In genomic region chr10:109924100-109924499, GRCh38 we compare ENCODE assay signal across 9 cellular contexts. TPM values are rescaled to one million over a fixed set of nuclear protein-coding genes. Genes with fewer than 3 reads are reported as not detected.
DNase-seq lines count a peak whose midpoint lies in the region; ATAC-seq and TF ChIP-seq lines count a peak whose summit lies in the region.
"Had no signal": no experiment of that assay in that cellular context is flagged by ENCODE, and none has a peak within 500 bp of the region (broad histone marks: within the 10 kb centered on the region; RNA-seq: fewer than 3 reads in every experiment).

No MANE protein-coding gene starts in this region.

- no peak overlapping the region for H3K56ac ChIP-seq in IMR-90 (ENCODE audit: extremely low read depth, insufficient read depth, low read length)

- H3K14ac ChIP-seq in IMR-90 (replicated peaks; ENCODE audit: low read depth, low read length): peak overlapping the region; percentile 66

- peaks cover 47% of the 10 kb centered on the region for H3K4me1 Mint-ChIP-seq in activated CD4-positive, alpha-beta memory T cell treated with anti-CD3 and anti-CD28 coated beads for 36 hours (ENCODE audit: low read depth)

- peak overlapping the region; percentile 84 for H2AK9ac ChIP-seq in IMR-90 (replicated peaks; ENCODE audit: low read depth, low read length, poor library complexity)

- H4K91ac ChIP-seq in IMR-90 (ENCODE audit: insufficient read depth, low read depth, low read length): peak overlapping the region; percentile 65

- DNase-seq in IMR-90 (no peak), smooth muscle cell (lab: John Stamatoyannopoulos, UW; ENCODE audit: unreplicated experiment) (no peak), AG08395 (ENCODE audit: low spot score) (no peak), activated gamma-delta T cell (lab: John Stamatoyannopoulos, UW) (no peak)
- DNase-seq in activated CD4-positive, alpha-beta memory T cell treated with anti-CD3 and anti-CD28 coated beads for 36 hours: no peak

- intact Hi-C loops in IMR-90 (cut with micrococcal nuclease): no loop called here
- intact Hi-C loops in activated CD4-positive, alpha-beta memory T cell treated with anti-CD3 and anti-CD28 coated beads for 36 hours (cut with micrococcal nuclease): loop anchor here (5.0 to 10.0 kb wide), 4 partner anchors 153 to 951 kb away; partner anchors contain the start of genes MXI1 and PDCD4

- H3K9me3 ChIP-seq in IMR-90 (ENCODE audit: control insufficient read depth, insufficient read depth, low read length) (no peaks in the 10 kb centered on the region), iPS-18a (ENCODE audit: control insufficient read depth, low read depth, low read length) (no peaks in the 10 kb centered on the region), smooth muscle cell (replicated peaks; ENCODE audit: low read depth) (no peaks in the 10 kb centered on the region)

- H4K5ac ChIP-seq in IMR-90 (ENCODE audit: low read depth, low read length): peak overlapping the region; percentile 97; the same call in 1 of the 2 replicates

- H3K4me1 ChIP-seq in IMR-90 (ENCODE audit: control insufficient read depth, insufficient read depth, low read length) (peaks cover 10% of the 10 kb centered on the region), iPS-18a (ENCODE audit: control insufficient read depth, low read depth, low read length) (peaks cover 18% of the 10 kb centered on the region), smooth muscle cell (ENCODE audit: low read depth) (peaks cover 12% of the 10 kb centered on the region)

- peaks cover 22 to 41% of the 10 kb centered on the region in 2 experiments for H3K79me1 ChIP-seq in IMR-90 (ENCODE audit: low read depth in 1 of 2, low read length in 2 of 2)

- H2BK20ac ChIP-seq in IMR-90 (ENCODE audit: low read depth, low read length): peak overlapping the region; percentile 1; the same call in 1 of the 2 replicates

- peaks cover 10% of the 10 kb centered on the region for H3K9me1 ChIP-seq in IMR-90 (ENCODE audit: insufficient read depth, low read length)

- H2AFZ ChIP-seq in IMR-90 (replicated peaks; ENCODE audit: low read length, poor library complexity) (peak overlapping the region; percentile 88), smooth muscle cell (ENCODE audit: low read depth) (no peak overlapping the region)

- H3K4me3 ChIP-seq in IMR-90 (ENCODE audit: insufficient read depth, low read depth, low read length): no peak overlapping the region
- peak overlapping the region; percentile 72 for H3K4me3 ChIP-seq in iPS-18a (ENCODE audit: low read length)
- no peak overlapping the region for H3K4me3 ChIP-seq in smooth muscle cell

- no peaks in the 10 kb centered on the region for H3K27me3 Mint-ChIP-seq in activated CD4-positive, alpha-beta memory T cell treated with anti-CD3 and anti-CD28 coated beads for 36 hours

- POLR2A ChIA-PET in IMR-90 (lab: Charles Lee; ENCODE audit: unreplicated experiment): no interaction called here
- POLR2A ChIA-PET in activated CD4-positive, alpha-beta memory T cell treated with anti-CD3 and anti-CD28 coated beads for 36 hours (lab: Charles Lee): interaction anchor here (1.0 kb wide), 2 partner anchors 21 to 85 kb away, joined by 3 to 4 read pairs; no protein-coding TSS in a partner anchor

- ATAC-seq in IMR-90 (ENCODE audit: low read depth) (no peak), HG03175 (IDR thresholded peaks at IDR 0.05; ENCODE audit: unreplicated experiment) (no peak), GM18517 (IDR thresholded peaks at IDR 0.05; ENCODE audit: unreplicated experiment) (no peak)

- H3K9me3 Mint-ChIP-seq in activated CD4-positive, alpha-beta memory T cell treated with anti-CD3 and anti-CD28 coated beads for 36 hours: no peaks in the 10 kb centered on the region

- H2BK120ac ChIP-seq in IMR-90 (ENCODE audit: low read depth, low read length): no peak overlapping the region

- H3K9ac ChIP-seq in IMR-90 (ENCODE audit: low read depth, low read length) (no peak overlapping the region), iPS-18a (ENCODE audit: low read length) (no peak overlapping the region), smooth muscle cell (ENCODE audit: low read depth) (no peak overlapping the region)

- H3K27me3 ChIP-seq in IMR-90 (ENCODE audit: control insufficient read depth, insufficient read depth, low read length) (no peaks in the 10 kb centered on the region), iPS-18a (ENCODE audit: control insufficient read depth, insufficient read depth, low read length) (peaks cover 24% of the 10 kb centered on the region), smooth muscle cell (ENCODE audit: low read depth) (no peaks in the 10 kb centered on the region)
- H3K27me3 ChIP-seq: cardiac muscle cell had no signal

- CTCF ChIA-PET in IMR-90 (lab: Yijun Ruan, JAX): no interaction called here
- CTCF ChIA-PET in activated CD4-positive, alpha-beta memory T cell treated with anti-CD3 and anti-CD28 coated beads for 36 hours (lab: Charles Lee): interaction anchor here (1.5 kb wide), 1 partner anchor 40 kb away, joined by 6 read pairs; no protein-coding TSS in a partner anchor

- H4K20me1 ChIP-seq in IMR-90 (ENCODE audit: insufficient read depth, low read length) (0 out of 2 replicates have a peak, but pooled peaks cover 3% of the 10 kb centered on the region), smooth muscle cell (ENCODE audit: low read depth) (no peaks in the 10 kb centered on the region)

- H3K23ac ChIP-seq in IMR-90 (ENCODE audit: low read depth, low read length): peak overlapping the region; percentile 25; the same call in 1 of the 2 replicates

- dilution Hi-C loops in IMR-90 (cut with HindIII; ENCODE audit: low sequenced_read_pairs, unreplicated experiment): no loop called here

- TF ChIP-seq POLR2A in IMR-90 (IDR thresholded peaks at IDR 0.05; ENCODE audit: low read depth, low read length): no peak

- H3F3A ChIP-seq in smooth muscle cell (ENCODE audit: low read depth): no peaks in the 10 kb centered on the region

- H3K36me3 ChIP-seq in IMR-90 (ENCODE audit: control insufficient read depth, insufficient read depth, low read length) (peaks cover 1% of the 10 kb centered on the region; the same call in 1 of the 2 replicates), iPS-18a (ENCODE audit: control insufficient read depth, low read depth, low read length) (no peaks in the 10 kb centered on the region), smooth muscle cell (ENCODE audit: low read depth) (no peaks in the 10 kb centered on the region)
- H3K36me3 ChIP-seq: cardiac muscle cell had no signal

- no peak overlapping the region for H3K27ac ChIP-seq in IMR-90 (ENCODE audit: insufficient read depth, low read length)
- H3K27ac ChIP-seq in iPS-18a (ENCODE audit: low read length): no peak overlapping the region
- no peak overlapping the region for H3K27ac ChIP-seq in smooth muscle cell (ENCODE audit: low read depth)

- no peak overlapping the region for H2BK5ac ChIP-seq in IMR-90 (ENCODE audit: low read depth, low read length, poor library complexity, severe bottlenecking)

- peak overlapping the region; percentile 0 for H3K27ac Mint-ChIP-seq in activated CD4-positive, alpha-beta memory T cell treated with anti-CD3 and anti-CD28 coated beads for 36 hours

- no peak overlapping the region for H3K18ac ChIP-seq in IMR-90 (ENCODE audit: low read depth, low read length)

- H3K36me3 Mint-ChIP-seq in activated CD4-positive, alpha-beta memory T cell treated with anti-CD3 and anti-CD28 coated beads for 36 hours: peaks cover 2% of the 10 kb centered on the region

- TF ChIP-seq RAD21 in IMR-90 (IDR thresholded peaks at IDR 0.05; ENCODE audit: low read length): no peak

- H3K4me2 ChIP-seq in IMR-90 (ENCODE audit: low read depth, low read length) (no peak overlapping the region; the same call in 1 of the 2 replicates), smooth muscle cell (peak overlapping the region; percentile 83)

- no TSS peak for BruUV-seq in IMR-90 (replicated peaks; lab: Mats Ljungman, UMichigan)

- 98% methylated on average over 6 of the region's 7 CpGs; no CpG with 5 or more reads in 1 of the 2 experiments for WGBS in IMR-90 (ENCODE audit: extremely low coverage in 2 of 2, insufficient read length in 1 of 2), 2 experiments
- 98% methylated on average over 7 of the region's 7 CpGs for WGBS in smooth muscle cell (ENCODE audit: low lambda C conversion rate)

- peak overlapping the region; percentile 86 to 100 for H4K8ac ChIP-seq in IMR-90 (ENCODE audit: low read depth in 2 of 2, low read length in 2 of 2)

- H2BK15ac ChIP-seq in IMR-90 (ENCODE audit: low read depth, low read length): peak overlapping the region; percentile 48; the same call in 1 of the 3 replicates

- H2AK5ac ChIP-seq in IMR-90 (ENCODE audit: low read depth, low read length): peak overlapping the region; percentile 75; the same call in 1 of the 2 replicates

- in situ Hi-C loops in IMR-90 (cut with MboI; ENCODE audit: low sequenced_read_pairs): loop anchor here (25.0 kb wide), 1 partner anchor 638 kb away; the partner anchor contains the start of gene SMC3

- H3K4me3 Mint-ChIP-seq in activated CD4-positive, alpha-beta memory T cell treated with anti-CD3 and anti-CD28 coated beads for 36 hours: peak overlapping the region; percentile 33

- peak overlapping the region; percentile 85 for H3K4ac ChIP-seq in IMR-90 (ENCODE audit: low read depth, low read length)

- peaks cover 40% of the 10 kb centered on the region for H3K79me2 ChIP-seq in smooth muscle cell (ENCODE audit: low read depth)

- TF ChIP-seq CTCF in IMR-90 (conservative IDR thresholded peaks at IDR 0.05; ENCODE audit: low read depth, low read length) (no peak), smooth muscle cell (IDR thresholded peaks at IDR 0.05; ENCODE audit: borderline replicate concordance, insufficient read depth, poor library complexity, severe bottlenecking) (no peak)

TF ChIP-seq in IMR-90, 13 proteins besides CTCF, POLR2A, EP300 and RAD21:
- TF ChIP-seq RCOR1 (IDR thresholded peaks at IDR 0.05; ENCODE audit: insufficient replicate concordance, low read length) (no peak), CEBPB (IDR thresholded peaks at IDR 0.05; ENCODE audit: low read depth, low read length) (no peak), FOS (IDR thresholded peaks at IDR 0.05; ENCODE audit: low read depth, low read length) (no peak), SMC3 (IDR thresholded peaks at IDR 0.05; ENCODE audit: low read depth, low read length) (no peak)
TF ChIP-seq in IMR-90: peak in this region for 0.

RNA-seq across cellular contexts. Expression of gene XPNPEP1, which starts 0.8 kb away (rescaled TPM):
- total RNA-seq in IMR-90 (2012; rRNA removed) (136 and 164 TPM in 2 replicates), smooth muscle cell (115 and 147 TPM in 2 replicates)
- polyA plus RNA-seq in IMR-90 (2012; rRNA removed) (311 and 378 TPM in 2 replicates), smooth muscle cell (63.0 and 64.3 TPM in 2 replicates)
- polyA plus RNA-seq in IMR-90 (2012; cell fraction: cytosol; rRNA removed): 71.3 and 117 TPM in 2 replicates
- 84.0 and 137 TPM in 2 replicates for polyA plus RNA-seq in IMR-90 (2012; cell fraction: nucleus; rRNA removed; ENCODE audit: low replicate concordance)
- 10 to 100 TPM; 66.4 to 66.6 TPM for total RNA-seq in activated CD4-positive, alpha-beta memory T cell treated with anti-CD3 and anti-CD28 coated beads for 36 hours
